Comparison of ENCODE assay signal across 24 cellular contexts in genomic region chr6:139942333-139942732, GRCh38.
DNase-seq lines count a peak whose midpoint lies in the region; ATAC-seq, FAIRE-seq and TF ChIP-seq lines count a peak whose summit lies in the region.
"Had no signal": no experiment of that assay in that cellular context is flagged by ENCODE, and none has a peak within 500 bp of the region (broad histone marks: within the 10 kb centered on the region; RNA-seq: fewer than 3 reads in every experiment).

No MANE protein-coding gene starts in this region.

- no peak overlapping the region for H3K4me2 ChIP-seq in endothelial cell of umbilical vein (ENCODE audit: insufficient read depth, low read length)

- no peaks in the 10 kb centered on the region for H3K27me3 ChIP-seq in RWPE2 (ENCODE audit: insufficient read depth, poor library complexity, severe bottlenecking)
- H3K27me3 ChIP-seq in endothelial cell of umbilical vein (ENCODE audit: control insufficient read depth in 2 of 2, insufficient read depth in 2 of 2, low read length in 2 of 2) = no peaks in the 10 kb centered on the region
- H3K27me3 ChIP-seq in tibial artery = no peaks in the 10 kb centered on the region
- H3K27me3 ChIP-seq: BE2C, colonic mucosa, gastroesophageal sphincter, MG63 had no signal

- no peak overlapping the region for H3K4me3 Mint-ChIP-seq in nephron
- H3K4me3 Mint-ChIP-seq: activated B cell treated with CpG ODN at 0.5 μM for 24 hours; activated CD8-positive, alpha-beta T cell treated with anti-CD3 and anti-CD28 coated beads, Interleukin-2, amount 10 ng/mL, durations not matched to agents 7 days and 5 days; activated naive CD4-positive, alpha-beta T cell treated with anti-CD3 and anti-CD28 coated beads, Interleukin-2, amount 10 ng/mL, durations not matched to agents 7 days and 5 days; activated T-cell treated with anti-CD3 and anti-CD28 coated beads, Interleukin-2, amount 50 U/mL, for 4 hours; naive thymus-derived CD8-positive, alpha-beta T cell; T-helper 1 cell treated with Interleukin-12 subunit alpha and Interleukin-12 subunit beta and Interleukin-4 antibody, amounts not matched to agents 30 μg/mL and 1 μg/mL, for 36 hours had no signal

- FAIRE-seq in endothelial cell of umbilical vein (lab: Jason Lieb, UNC) = no peak
- FAIRE-seq: GM18507, HepG2 had no signal

- H3K9ac ChIP-seq in endothelial cell of umbilical vein (replicated peaks; ENCODE audit: extremely low read depth, insufficient read depth, low read length) = no peak overlapping the region

- H3K9me3 Mint-ChIP-seq in nephron = no peaks in the 10 kb centered on the region
- H3K9me3 Mint-ChIP-seq: activated B cell treated with CpG ODN at 0.5 μM for 24 hours; activated naive CD4-positive, alpha-beta T cell treated with anti-CD3 and anti-CD28 coated beads, Interleukin-2, amount 10 ng/mL, durations not matched to agents 7 days and 5 days; activated T-cell treated with anti-CD3 and anti-CD28 coated beads, Interleukin-2, amount 50 U/mL, for 4 hours; naive thymus-derived CD8-positive, alpha-beta T cell; T-helper 1 cell treated with Interleukin-12 subunit alpha and Interleukin-12 subunit beta and Interleukin-4 antibody, amounts not matched to agents 30 μg/mL and 1 μg/mL, for 36 hours had no signal

- H3K36me3 ChIP-seq in RWPE2 (ENCODE audit: low read depth) = no peaks in the 10 kb centered on the region
- no peaks in the 10 kb centered on the region for H3K36me3 ChIP-seq in endothelial cell of umbilical vein (ENCODE audit: control insufficient read depth in 2 of 2, extremely low read depth in 1 of 2, insufficient read depth in 2 of 2, low read length in 2 of 2)
- H3K36me3 ChIP-seq in tibial artery = no peaks in the 10 kb centered on the region
- H3K36me3 ChIP-seq: BE2C, colonic mucosa, gastroesophageal sphincter had no signal

- H3K27ac ChIP-seq in RWPE2 (ENCODE audit: poor library complexity, severe bottlenecking) (peak overlapping the region; percentile 65), endothelial cell of umbilical vein (ENCODE audit: insufficient read depth, low read depth, low read length) (peak overlapping the region; percentile 90), tibial artery (peak overlapping the region; percentile 49 to 68)
- H3K27ac ChIP-seq: colonic mucosa, RWPE1 had no signal

- no peak for ATAC-seq in RWPE2 (ENCODE audit: low read depth)
- ATAC-seq: activated CD8-positive, alpha-beta T cell treated with anti-CD3 and anti-CD28 coated beads, Interleukin-2, amount 10 ng/mL, durations not matched to agents 7 days and 5 days; activated T-cell treated with anti-CD3 and anti-CD28 coated beads, Interleukin-2, amount 50 U/mL, for 4 hours; gastroesophageal sphincter; HepG2; naive thymus-derived CD8-positive, alpha-beta T cell; stimulated activated naive CD8-positive, alpha-beta T cell treated with anti-CD3 and anti-CD28 coated beads, Interleukin-15, Interleukin-2, amounts not matched to agents 100 U/mL and 50 U/mL, for 24 hours had no signal

- no peak for TF ChIP-seq POLR2A in endothelial cell of umbilical vein (IDR thresholded peaks at IDR 0.05; ENCODE audit: low read depth, low read length)

- H2AFZ ChIP-seq in endothelial cell of umbilical vein (ENCODE audit: low read depth, low read length) = no peak overlapping the region

- H3K4me1 ChIP-seq in RWPE2 (ENCODE audit: insufficient read depth, poor library complexity, severe bottlenecking) (peaks cover 10% of the 10 kb centered on the region), endothelial cell of umbilical vein (ENCODE audit: control insufficient read depth, extremely low read depth, insufficient read depth, low read length) (peaks cover 24% of the 10 kb centered on the region), tibial artery (peaks cover 0 to 45% (median 15%) of the 10 kb centered on the region in 4 donors)
- H3K4me1 ChIP-seq: Caco-2, colonic mucosa, gastroesophageal sphincter had no signal

- H3K4me1 Mint-ChIP-seq in nephron = peaks cover 26% of the 10 kb centered on the region
- H3K4me1 Mint-ChIP-seq: activated naive CD4-positive, alpha-beta T cell treated with anti-CD3 and anti-CD28 coated beads, Interleukin-2, amount 10 ng/mL, durations not matched to agents 7 days and 5 days; naive thymus-derived CD8-positive, alpha-beta T cell had no signal

- POLR2A ChIA-PET in endothelial cell of umbilical vein (lab: Charles Lee) = no interaction called here

- TF ChIP-seq CTCF in RWPE2 (IDR thresholded peaks at IDR 0.05; ENCODE audit: poor library complexity, severe bottlenecking) (no peak), endothelial cell of umbilical vein (IDR thresholded peaks at IDR 0.05; ENCODE audit: extremely low read depth in 1 of 2, insufficient read depth in 1 of 2, low read depth in 1 of 2, low read length in 2 of 2) (no peak), nephron (IDR thresholded peaks at IDR 0.05; ENCODE audit: unreplicated experiment in 3 of 3) (no peak), tibial artery (IDR thresholded peaks at IDR 0.05) (no peak)

- H3K79me2 ChIP-seq in endothelial cell of umbilical vein (ENCODE audit: control insufficient read depth, insufficient read depth, low read length) = no peaks in the 10 kb centered on the region

- no peaks in the 10 kb centered on the region for H3K27me3 Mint-ChIP-seq in nephron (ENCODE audit: low read depth)
- H3K27me3 Mint-ChIP-seq: activated naive CD4-positive, alpha-beta T cell treated with anti-CD3 and anti-CD28 coated beads, Interleukin-2, amount 10 ng/mL, durations not matched to agents 7 days and 5 days had no signal

- no peaks in the 10 kb centered on the region for H4K20me1 ChIP-seq in endothelial cell of umbilical vein (replicated peaks; ENCODE audit: control insufficient read depth, extremely low read depth, insufficient read depth, low read length)

- H3K27ac Mint-ChIP-seq in nephron = peak overlapping the region; percentile 52 to 89 (median 74)
- H3K27ac Mint-ChIP-seq: activated B cell treated with CpG ODN at 0.5 μM for 24 hours; activated CD8-positive, alpha-beta T cell treated with anti-CD3 and anti-CD28 coated beads, Interleukin-2, amount 10 ng/mL, durations not matched to agents 7 days and 5 days; activated naive CD4-positive, alpha-beta T cell treated with anti-CD3 and anti-CD28 coated beads, Interleukin-2, amount 10 ng/mL, durations not matched to agents 7 days and 5 days; naive thymus-derived CD8-positive, alpha-beta T cell; T-helper 1 cell treated with Interleukin-12 subunit alpha and Interleukin-12 subunit beta and Interleukin-4 antibody, amounts not matched to agents 30 μg/mL and 1 μg/mL, for 36 hours had no signal

- no TSS peak for BruUV-seq in endothelial cell of umbilical vein (replicated peaks; lab: Mats Ljungman, UMichigan)

- CTCF ChIA-PET in endothelial cell of umbilical vein (lab: Charles Lee) = interaction anchor here (1.3 kb wide), 1 partner anchor 35 kb away, joined by 3 read pairs; no protein-coding TSS in a partner anchor

- no peaks in the 10 kb centered on the region for H3K36me3 Mint-ChIP-seq in nephron (ENCODE audit: low read depth)
- H3K36me3 Mint-ChIP-seq: activated naive CD4-positive, alpha-beta T cell treated with anti-CD3 and anti-CD28 coated beads, Interleukin-2, amount 10 ng/mL, durations not matched to agents 7 days and 5 days; naive thymus-derived CD8-positive, alpha-beta T cell had no signal

- DNase-seq in RWPE2 (ENCODE audit: low spot score) (no peak), endothelial cell of umbilical vein (ENCODE audit: low read depth, low spot score) (no peak), tibial artery (no peak), AG08395 (ENCODE audit: low spot score) (no peak), MV-4-11 (lab: John Stamatoyannopoulos, UW) (no peak), NCI-H2107 (lab: John Stamatoyannopoulos, UW) (no peak)
- DNase-seq: activated B cell treated with CpG ODN at 0.5 μM for 24 hours; activated CD8-positive, alpha-beta T cell treated with anti-CD3 and anti-CD28 coated beads, Interleukin-2, amount 10 ng/mL, durations not matched to agents 7 days and 5 days; activated naive CD4-positive, alpha-beta T cell treated with anti-CD3 and anti-CD28 coated beads, Interleukin-2, amount 10 ng/mL, durations not matched to agents 7 days and 5 days; activated T-cell treated with anti-CD3 and anti-CD28 coated beads, Interleukin-2, amount 50 U/mL, for 4 hours; BE2C; Caco-2; colonic mucosa; MG63; naive thymus-derived CD8-positive, alpha-beta T cell; NCI-H1694 treated with DMSO at 0.1 percent for 48 hours; stimulated activated naive CD8-positive, alpha-beta T cell treated with anti-CD3 and anti-CD28 coated beads, Interleukin-15, Interleukin-2, amounts not matched to agents 100 U/mL and 50 U/mL, for 24 hours had no signal

- no peaks in the 10 kb centered on the region for H3K9me1 ChIP-seq in endothelial cell of umbilical vein (replicated peaks; ENCODE audit: control insufficient read depth, extremely low read depth, insufficient read depth, low read length)

- H3K4me3 ChIP-seq in RWPE2 (ENCODE audit: severe bottlenecking) = no peak overlapping the region
- no peak overlapping the region for H3K4me3 ChIP-seq in endothelial cell of umbilical vein (replicated peaks in 1 of 3; ENCODE audit: insufficient read depth in 1 of 3, low read depth in 1 of 3, low read length in 3 of 3)
- no peak overlapping the region for H3K4me3 ChIP-seq in tibial artery
- H3K4me3 ChIP-seq: colonic mucosa, gastroesophageal sphincter, lung, MG63 had no signal

- dilution Hi-C loops in endothelial cell of umbilical vein (cut with MboI; ENCODE audit: extremely low pct_ligation_motif_present, low sequenced_read_pairs) = no loop called here

- intact Hi-C loops in endothelial cell of umbilical vein (cut with micrococcal nuclease) = no loop called here
- intact Hi-C loops in tibial artery (cut with DNase I; ENCODE audit: low total_unique reads) = no loop called here

- H3K9me3 ChIP-seq in RWPE2 (ENCODE audit: severe bottlenecking) = no peaks in the 10 kb centered on the region
- H3K9me3 ChIP-seq in endothelial cell of umbilical vein (replicated peaks; ENCODE audit: control insufficient read depth, insufficient read depth, low read length) = no peaks in the 10 kb centered on the region
- no peaks in the 10 kb centered on the region for H3K9me3 ChIP-seq in tibial artery
- H3K9me3 ChIP-seq: BE2C, Caco-2, colonic mucosa, gastroesophageal sphincter had no signal

TF ChIP-seq in endothelial cell of umbilical vein, 7 proteins besides CTCF, POLR2A, EP300 and RAD21 (continues in another document):
- TF ChIP-seq FOS (IDR thresholded peaks at IDR 0.05; ENCODE audit: borderline replicate concordance, insufficient read depth, low read length) = no peak
- TF ChIP-seq POLR2AphosphoS5 (IDR thresholded peaks at IDR 0.05; ENCODE audit: insufficient read depth, low read depth, low read length) = no peak
- TF ChIP-seq EZH2 (IDR thresholded peaks at IDR 0.05; ENCODE audit: borderline replicate concordance, low read depth, low read length, severe bottlenecking) = no peak
- no peak for TF ChIP-seq MAX (IDR thresholded peaks at IDR 0.05; ENCODE audit: insufficient read depth, insufficient read length)
- no peak for TF ChIP-seq GATA2 (IDR thresholded peaks at IDR 0.05; ENCODE audit: insufficient read depth, insufficient read length, low read depth, low read length)
- no peak for TF ChIP-seq JUN (IDR thresholded peaks at IDR 0.05; ENCODE audit: borderline replicate concordance, insufficient read depth, insufficient read length, low read depth)
